23 cellular contexts compared by ENCODE assay signal in the genomic region with DNA sequence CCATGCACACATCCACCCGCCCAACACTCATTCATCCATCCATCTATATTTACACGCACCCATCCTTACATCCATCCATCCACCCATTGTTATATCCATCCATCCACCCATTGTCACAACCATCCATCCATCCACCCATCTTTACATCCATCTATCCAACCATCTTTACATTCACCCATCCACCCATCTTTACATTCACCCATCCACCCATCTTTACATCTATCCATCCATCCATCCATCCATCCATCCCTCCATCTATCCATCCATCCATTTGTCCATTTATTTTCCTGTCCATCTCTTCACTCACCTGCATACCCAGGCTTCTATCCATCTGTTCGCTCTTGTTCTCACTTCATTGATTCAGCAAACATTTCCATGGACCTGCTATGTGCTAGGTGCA. TPM values are rescaled to one million over a fixed set of nuclear protein-coding genes. Genes with fewer than 3 reads are reported as not detected.
DNase-seq lines count a peak whose midpoint lies in the region; ATAC-seq, FAIRE-seq and TF ChIP-seq lines count a peak whose summit lies in the region.
"Had no signal": no experiment of that assay in that cellular context is flagged by ENCODE, and none has a peak within 500 bp of the region (broad histone marks: within the 10 kb centered on the region; RNA-seq: fewer than 3 reads in every experiment).

No MANE protein-coding gene starts in this region.

- TF ChIP-seq EP300 in HepG2 (IDR thresholded peaks at IDR 0.05; ENCODE audit: low read depth in 2 of 2, low read length in 2 of 2) (no peak), HepG2 (CRISPR knock-in tag; IDR thresholded peaks at IDR 0.05; ENCODE audit: borderline replicate concordance) (no peak), H1 (IDR thresholded peaks at IDR 0.05; ENCODE audit: borderline replicate concordance in 1 of 2, low read depth in 2 of 2, low read length in 2 of 2) (no peak)

- no peak overlapping the region for H2BK120ac ChIP-seq in H1 (replicated peaks; ENCODE audit: low read depth, low read length)

- H4K20me1 ChIP-seq in HepG2 (ENCODE audit: insufficient read depth, low read length) (no peaks in the 10 kb centered on the region), H1 (replicated peaks in 1 of 2; ENCODE audit: control insufficient read depth in 1 of 2, insufficient read depth in 2 of 2, low read length in 2 of 2) (peaks cover 0 to 3% of the 10 kb centered on the region in 2 experiments)
- H4K20me1 ChIP-seq: BLaER1 treated with 17β-estradiol and CSF1 and Interleukin-3, amounts not matched to agents 10 nM and 100 nM had no signal

- no peak overlapping the region for H3K23ac ChIP-seq in H1 (ENCODE audit: insufficient read length)

- WGBS in HepG2 (ENCODE audit: low lambda C conversion rate): 21% methylated on average over 3 of the region's 3 CpGs
- WGBS in right lobe of liver (ENCODE audit: insufficient coverage, low coverage, low lambda C conversion rate, missing lambda C conversion rate): 89% methylated on average over 3 of the region's 3 CpGs
- 92 to 100% methylated on average over 2 to 3 of the region's 3 CpGs for WGBS in H1 (ENCODE audit: extremely low coverage in 1 of 2, insufficient coverage in 1 of 2, insufficient read length in 1 of 2, insufficient replicate concordance in 2 of 2, low coverage in 1 of 2, low lambda C conversion rate in 2 of 2, missing lambda C conversion rate in 1 of 2), 2 experiments

- H3K9ac ChIP-seq in HepG2 (ENCODE audit: insufficient read depth, low read depth, low read length): no peak overlapping the region
- no peak overlapping the region for H3K9ac ChIP-seq in H1 (replicated peaks in 1 of 4; ENCODE audit: extremely low read depth in 1 of 4, low read depth in 3 of 4, low read length in 3 of 4)
- H3K9ac ChIP-seq: BLaER1 treated with 17β-estradiol and CSF1 and Interleukin-3, amounts not matched to agents 10 nM and 100 nM had no signal

- TF ChIP-seq RAD21 in HepG2 (CRISPR knock-in tag; IDR thresholded peaks at IDR 0.05): no peak
- TF ChIP-seq RAD21 in H1 (IDR thresholded peaks at IDR 0.05 in 1 of 2, conservative IDR thresholded peaks at IDR 0.05 in 1 of 2; ENCODE audit: low read depth in 2 of 2, low read length in 2 of 2): no peak

- H3K18ac ChIP-seq in H1 (ENCODE audit: extremely low read depth, low read length): no peak overlapping the region

- FAIRE-seq in HepG2 (lab: Jason Lieb, UNC): no peak
- no peak for FAIRE-seq in H1 (lab: Jason Lieb, UNC)
- FAIRE-seq in GM12892 (lab: Jason Lieb, UNC): no peak
- FAIRE-seq: A549, D721Med, G401.6, GM12891, GM18507, GM19239 had no signal

- H3K27me3 ChIP-seq in HepG2 (ENCODE audit: control insufficient read depth in 1 of 2, insufficient read depth in 2 of 2, low read length in 2 of 2): peaks cover 2 to 3% of the 10 kb centered on the region in 2 experiments; a peak in 1 of 5 replicates
- no peaks in the 10 kb centered on the region for H3K27me3 ChIP-seq in right lobe of liver
- H3K27me3 ChIP-seq in H1 (replicated peaks in 1 of 4; ENCODE audit: control insufficient read depth in 3 of 4, extremely low read depth in 1 of 4, insufficient read depth in 3 of 4, low read length in 3 of 4): no peaks in the 10 kb centered on the region
- H3K27me3 ChIP-seq: BLaER1 treated with 17β-estradiol and CSF1 and Interleukin-3, amounts not matched to agents 10 nM and 100 nM had no signal

- H4K5ac ChIP-seq in H1 (ENCODE audit: insufficient read length, low read depth, low read length): no peak overlapping the region

- H3K4me2 ChIP-seq in HepG2 (ENCODE audit: low read depth, low read length) (no peak overlapping the region), H1 (ENCODE audit: insufficient read depth in 1 of 2, low read depth in 2 of 2, low read length in 2 of 2) (no peak overlapping the region)
- H3K4me2 ChIP-seq: A549; BLaER1 treated with 17β-estradiol and CSF1 and Interleukin-3, amounts not matched to agents 10 nM and 100 nM had no signal

- H2AK5ac ChIP-seq in H1 (ENCODE audit: low read depth, low read length): no peak overlapping the region

- no peak overlapping the region for H3K14ac ChIP-seq in H1 (ENCODE audit: insufficient read length)

- CTCF ChIA-PET in HepG2 (lab: Yijun Ruan, JAX; ENCODE audit: low intra/inter-chr PET ratio, low total read pairs): no interaction called here
- CTCF ChIA-PET in H1 (lab: Charles Lee; ENCODE audit: partially characterized antibody): no interaction called here

- intact Hi-C loops in HepG2 (cut with micrococcal nuclease; ENCODE audit: unreplicated experiment) (no loop called here), right lobe of liver (cut with DNase I) (loop anchor here in 1 of 2 donors (10.0 kb wide), 1 partner anchor 81 kb away; the partner anchor contains the start of gene PIWIL3)

- H3K4me3 ChIP-seq in HepG2 (replicated peaks in 1 of 3; ENCODE audit: insufficient read depth in 1 of 3, low read depth in 2 of 3, low read length in 3 of 3) (no peak overlapping the region), right lobe of liver (no peak overlapping the region), H1 (ENCODE audit: extremely low read depth in 1 of 4, insufficient read depth in 2 of 4, low read depth in 3 of 4, low read length in 4 of 4) (no peak overlapping the region)
- H3K4me3 ChIP-seq: A549; BLaER1 treated with 17β-estradiol and CSF1 and Interleukin-3, amounts not matched to agents 10 nM and 100 nM had no signal

- BruUV-seq in HepG2 (replicated peaks; lab: Mats Ljungman, UMichigan): no TSS peak

- H3K79me2 ChIP-seq in HepG2 (ENCODE audit: insufficient read depth, low read length) (no peaks in the 10 kb centered on the region), H1 (ENCODE audit: control insufficient read depth in 1 of 2, insufficient read depth in 2 of 2, low read length in 2 of 2) (no peaks in the 10 kb centered on the region)

- H3K27ac ChIP-seq in HepG2 (ENCODE audit: extremely low read length, insufficient read depth, low read length) (no peak overlapping the region), right lobe of liver (no peak overlapping the region), H1 (ENCODE audit: low read depth, low read length) (no peak overlapping the region)
- H3K27ac ChIP-seq: 22Rv1; A549; BLaER1 treated with 17β-estradiol and CSF1 and Interleukin-3, amounts not matched to agents 10 nM and 100 nM; C4-2B had no signal

- no peak overlapping the region for H4K8ac ChIP-seq in H1 (ENCODE audit: extremely low read depth, insufficient read depth, low read length)

- no peaks in the 10 kb centered on the region for H3K79me1 ChIP-seq in H1 (ENCODE audit: low read depth, low read length)

- no peaks in the 10 kb centered on the region for H3K4me1 ChIP-seq in HepG2 (ENCODE audit: insufficient read depth, low read length)
- H3K4me1 ChIP-seq in right lobe of liver: no peaks in the 10 kb centered on the region
- no peaks in the 10 kb centered on the region for H3K4me1 ChIP-seq in H1 (replicated peaks in 1 of 4; ENCODE audit: control insufficient read depth in 3 of 4, insufficient read depth in 4 of 4, low read length in 3 of 4)
- H3K4me1 ChIP-seq: A549; BLaER1 treated with 17β-estradiol and CSF1 and Interleukin-3, amounts not matched to agents 10 nM and 100 nM; Caco-2 had no signal

- H4K91ac ChIP-seq in H1 (replicated peaks; ENCODE audit: insufficient read length, low read length): no peak overlapping the region

- no peak overlapping the region for H2BK15ac ChIP-seq in H1 (ENCODE audit: low read length)

- no peaks in the 10 kb centered on the region for H3K9me3 ChIP-seq in HepG2 (ENCODE audit: low read length)
- no peaks in the 10 kb centered on the region for H3K9me3 ChIP-seq in right lobe of liver
- no peaks in the 10 kb centered on the region for H3K9me3 ChIP-seq in H1 (ENCODE audit: insufficient read depth in 2 of 2, low read depth in 1 of 2, low read length in 1 of 2)
- H3K9me3 ChIP-seq: A549, Caco-2 had no signal

- POLR2A ChIA-PET in HepG2 (lab: Yijun Ruan, JAX) (no interaction called here), H1 (lab: Charles Lee; ENCODE audit: partially characterized antibody) (no interaction called here)

- no peak for TF ChIP-seq CTCF in HepG2 (CRISPR knock-in tag; IDR thresholded peaks at IDR 0.05)
- TF ChIP-seq CTCF in right lobe of liver (IDR thresholded peaks at IDR 0.05): no peak
- no peak for TF ChIP-seq CTCF in H1 (IDR thresholded peaks at IDR 0.05; ENCODE audit: control extremely low read depth in 1 of 3, insufficient read depth in 1 of 3, low read depth in 1 of 3, low read length in 3 of 3)

- no peak overlapping the region for H2BK12ac ChIP-seq in H1 (ENCODE audit: low read depth, low read length)

- TF ChIP-seq POLR2A in HepG2 (IDR thresholded peaks at IDR 0.05; ENCODE audit: insufficient read depth in 1 of 2, low read depth in 2 of 2, low read length in 2 of 2) (no peak), right lobe of liver (IDR thresholded peaks at IDR 0.05) (no peak), H1 (IDR thresholded peaks at IDR 0.05; ENCODE audit: control extremely low read depth in 1 of 2, low read depth in 2 of 2, low read length in 2 of 2) (no peak), GM12892 (IDR thresholded peaks at IDR 0.05; ENCODE audit: low read depth, low read length) (no peak)

- DNase-seq in HepG2 (ENCODE audit: low spot score): no peak
- no peak for DNase-seq in right lobe of liver
- no peak for DNase-seq in H1 (ENCODE audit: low read depth in 1 of 2, low spot score in 2 of 2)
- no peak for DNase-seq in GM12892 (ENCODE audit: insufficient read length)
- DNase-seq: AML-193; Caco-2; Calu3; CD4-positive, alpha-beta T cell; CD8-positive, alpha-beta T cell; DMS79 treated with DMSO at 0.1 percent for 48 hours; GF-D8 had no signal

- no peak for ATAC-seq in HepG2
- ATAC-seq in right lobe of liver: no peak
- ATAC-seq in GM18861 (IDR thresholded peaks at IDR 0.05; ENCODE audit: unreplicated experiment): no peak
- ATAC-seq: A549; CD8-positive, alpha-beta T cell had no signal

- in situ Hi-C loops in HepG2 (cut with HindIII; ENCODE audit: extremely low pct_ligation_motif_present, low pct_unique_long_range_greater_than_20kb): no loop called here

- H3K56ac ChIP-seq in H1 (replicated peaks; ENCODE audit: insufficient read length, low read depth, low read length): peak overlapping the region; percentile 57

- H3K36me3 ChIP-seq in HepG2 (replicated peaks in 1 of 2; ENCODE audit: control insufficient read depth in 1 of 2, insufficient read depth in 2 of 2, low read length in 2 of 2) (no peaks in the 10 kb centered on the region), right lobe of liver (no peaks in the 10 kb centered on the region), H1 (ENCODE audit: control insufficient read depth in 2 of 4, insufficient read depth in 4 of 4, low read length in 3 of 4) (peaks cover 0 to 4% (median 2%) of the 10 kb centered on the region in 4 experiments; a peak in 2 of 8 replicates)
- H3K36me3 ChIP-seq: BLaER1 treated with 17β-estradiol and CSF1 and Interleukin-3, amounts not matched to agents 10 nM and 100 nM had no signal

- H2AFZ ChIP-seq in HepG2 (ENCODE audit: low read length) (no peak overlapping the region), H1 (ENCODE audit: low read length) (no peak overlapping the region)

- peaks cover 4% of the 10 kb centered on the region; the same call in 1 of the 2 replicates for H3K23me2 ChIP-seq in H1 (ENCODE audit: low read depth, low read length)

- no peak overlapping the region for H2BK20ac ChIP-seq in H1 (ENCODE audit: low read length)

- H2BK5ac ChIP-seq in H1 (ENCODE audit: low read depth, low read length): no peak overlapping the region

- no peak overlapping the region for H3K4ac ChIP-seq in H1 (replicated peaks; ENCODE audit: insufficient read length, low read depth, low read length)

RNA-seq across cellular contexts. Expression of gene SGSM1, which starts 49.8 kb away (rescaled TPM):
- not detected in 2 replicates for total RNA-seq in HepG2 (2016; rRNA removed; fragmentation: Illumina TruSeq; extraction: Trizol)
- total RNA-seq in HepG2 (2016; cell fraction: cytosol; rRNA removed; fragmentation: Illumina TruSeq; extraction: Trizol; ENCODE audit: low read depth): not detected in 2 replicates
- total RNA-seq in HepG2 (2016; cell fraction: insoluble cytoplasmic fraction; rRNA removed; fragmentation: Illumina TruSeq; extraction: Trizol): not detected in 2 replicates
- not detected in 2 replicates for total RNA-seq in HepG2 (2016; cell fraction: membrane; rRNA removed; fragmentation: Illumina TruSeq; extraction: Trizol)
- not detected in 2 replicates for total RNA-seq in HepG2 (2016; cell fraction: nucleus; rRNA removed; fragmentation: Illumina TruSeq; extraction: Trizol)
- polyA plus RNA-seq in HepG2 (2011; rRNA removed): 0.07 and 0.09 TPM in 2 replicates
- 0.05 and 0.07 TPM in 2 replicates for polyA plus RNA-seq in HepG2 (2011; cell fraction: cytosol; rRNA removed)
- polyA plus RNA-seq in HepG2 (2011; cell fraction: nucleus; rRNA removed): 0.06 and 0.16 TPM in 2 replicates
- polyA plus RNA-seq in HepG2 (2012): 0.04 and 0.08 TPM in 2 replicates
- polyA plus RNA-seq in HepG2 (2016; cell fraction: cytosol; fragmentation: Illumina TruSeq; extraction: Trizol; ENCODE audit: low read depth): not detected in 2 replicates
- not detected in 2 replicates for polyA plus RNA-seq in HepG2 (2016; cell fraction: insoluble cytoplasmic fraction; fragmentation: Illumina TruSeq; extraction: Trizol; ENCODE audit: low read depth)
- polyA plus RNA-seq in HepG2 (2016; cell fraction: membrane; fragmentation: Illumina TruSeq; extraction: Trizol; ENCODE audit: low read depth): not detected in 2 replicates
- not detected in 2 replicates for polyA plus RNA-seq in HepG2 (2016; cell fraction: nucleus; fragmentation: Illumina TruSeq; extraction: Trizol; ENCODE audit: insufficient read depth, low read depth)
- 0.16 and 0.21 TPM in 2 replicates for polyA minus RNA-seq in HepG2 (2011; rRNA and poly(A)+ RNA removed; ENCODE audit: low replicate concordance)
- polyA minus RNA-seq in HepG2 (2011; cell fraction: cytosol; rRNA and poly(A)+ RNA removed): not detected in 2 replicates
- 0.25 and 0.26 TPM in 2 replicates for polyA minus RNA-seq in HepG2 (2011; cell fraction: nucleus; rRNA and poly(A)+ RNA removed)
- under 1 TPM; 0.11 to 0.78 (median 0.41) TPM for total RNA-seq in right lobe of liver
- total RNA-seq in H1 (2021; fragmentation: NEBNext Ultra II Directional; extraction: Animal tissue kit (Norgen Biotek cat#: 25700)): 5.2 and 5.4 TPM in 2 replicates
- 2.8 and 4.6 TPM in 2 replicates for polyA plus RNA-seq in H1 (2011; rRNA removed)
- polyA plus RNA-seq in H1 (2011; cell fraction: cytosol; rRNA removed): 3.4 TPM
- polyA plus RNA-seq in H1 (2011; cell fraction: nucleus; rRNA removed): 9.2 TPM
- 3.1 to 3.7 TPM (median 3.3 TPM) in 4 replicates for polyA plus RNA-seq in H1 (2012, experiment 1 of 2)
- 5.7 TPM for polyA plus RNA-seq in H1 (2012, experiment 2 of 2)
- polyA plus RNA-seq in H1 (2013, experiment 1 of 2): 2.5 TPM
- 2.6 TPM for polyA plus RNA-seq in H1 (2013, experiment 2 of 2)
- 9.8 and 10.5 TPM in 2 replicates for polyA minus RNA-seq in H1 (2011; rRNA and poly(A)+ RNA removed)
- 4.8 TPM for polyA minus RNA-seq in H1 (2011; cell fraction: cytosol; rRNA and poly(A)+ RNA removed)
- 9.7 TPM for polyA minus RNA-seq in H1 (2011; cell fraction: nucleus; rRNA and poly(A)+ RNA removed)
- not detected for polyA plus RNA-seq in GM12892 (2012; ENCODE audit: missing spikeins)
- total RNA-seq: A172 had no signal
- polyA plus RNA-seq: BJ had no signal
